ENCODE assay signal across 1 cellular context in the genomic region with DNA sequence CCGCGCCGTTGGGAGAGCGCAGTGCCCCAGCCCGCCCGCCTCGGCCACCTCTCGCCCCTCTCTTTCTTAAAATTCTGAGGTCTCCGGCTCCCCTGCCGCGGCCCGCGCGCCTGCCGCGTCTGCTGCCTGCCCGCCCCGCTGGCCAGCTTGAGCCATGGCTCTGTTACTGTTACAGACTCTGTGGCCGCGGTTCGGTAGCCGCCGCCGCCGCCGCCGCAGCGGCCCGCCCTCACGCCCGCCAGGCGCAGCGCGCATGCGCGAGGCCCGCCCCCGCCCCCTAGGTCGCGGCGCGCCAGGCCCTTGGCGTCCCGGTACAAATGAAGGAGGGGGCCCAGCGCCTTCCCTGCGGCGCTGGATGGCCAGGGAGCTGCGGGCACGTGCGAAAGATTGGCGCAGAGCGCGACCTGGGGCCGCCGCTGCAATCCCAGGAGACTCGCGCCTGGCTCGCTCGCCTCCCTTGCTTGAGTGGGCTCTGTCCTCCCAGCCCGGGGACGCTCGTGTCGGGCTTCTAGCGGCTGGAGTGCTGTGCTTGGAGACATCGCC.
TF ChIP-seq lines count a peak whose summit lies in the region.

A gene (minus strand): TSS at position 171 of the 543 bp plus-strand sequence. CDS start 452 bp downstream, outside the sequence.

TF ChIP-seq in GM12878, 131 proteins besides CTCF, POLR2A, EP300 and RAD21 (continued from another document):
- TF ChIP-seq IKZF1 (conservative IDR thresholded peaks at IDR 0.05) (peak; percentile 34; the same call in 1 of the 2 replicates), TARDBP (IDR thresholded peaks at IDR 0.05; ENCODE audit: borderline replicate concordance) (no peak), HDAC6 (IDR thresholded peaks at IDR 0.05; ENCODE audit: unreplicated experiment) (no peak), PML (IDR thresholded peaks at IDR 0.05; ENCODE audit: low read length) (no peak), EGR1 (IDR thresholded peaks at IDR 0.05; ENCODE audit: borderline replicate concordance in 1 of 2, low read depth in 2 of 2, low read length in 2 of 2) (peak in 1 of 2 experiments; percentile 84; a peak in 2 of 3 replicates), ZSCAN29 (IDR thresholded peaks at IDR 0.05) (no peak), RFX5 (IDR thresholded peaks at IDR 0.05; ENCODE audit: low read depth, low read length) (no peak), GABPA (IDR thresholded peaks at IDR 0.05; ENCODE audit: low read depth) (no peak), BHLHE40 (IDR thresholded peaks at IDR 0.05; ENCODE audit: borderline replicate concordance in 1 of 2, low read depth in 2 of 2, low read length in 1 of 2) (peak in 1 of 2 experiments; percentile 84; a peak in 2 of 4 replicates), ZBED1 (IDR thresholded peaks at IDR 0.05; ENCODE audit: borderline replicate concordance) (no peak), CREB1 (IDR thresholded peaks at IDR 0.05; ENCODE audit: low read depth) (no peak), FOXK2 (IDR thresholded peaks at IDR 0.05) (no peak), LARP7 (IDR thresholded peaks at IDR 0.05) (0 out of 2 replicates have a peak, but pooled peaks have one; percentile 40)
- TF ChIP-seq, protein P1, sequence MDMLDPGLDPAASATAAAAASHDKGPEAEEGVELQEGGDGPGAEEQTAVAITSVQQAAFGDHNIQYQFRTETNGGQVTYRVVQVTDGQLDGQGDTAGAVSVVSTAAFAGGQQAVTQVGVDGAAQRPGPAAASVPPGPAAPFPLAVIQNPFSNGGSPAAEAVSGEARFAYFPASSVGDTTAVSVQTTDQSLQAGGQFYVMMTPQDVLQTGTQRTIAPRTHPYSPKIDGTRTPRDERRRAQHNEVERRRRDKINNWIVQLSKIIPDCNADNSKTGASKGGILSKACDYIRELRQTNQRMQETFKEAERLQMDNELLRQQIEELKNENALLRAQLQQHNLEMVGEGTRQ (IDR thresholded peaks at IDR 0.05; ENCODE audit: borderline replicate concordance, low read depth, low read length): no peak
- TF ChIP-seq, protein P2, sequence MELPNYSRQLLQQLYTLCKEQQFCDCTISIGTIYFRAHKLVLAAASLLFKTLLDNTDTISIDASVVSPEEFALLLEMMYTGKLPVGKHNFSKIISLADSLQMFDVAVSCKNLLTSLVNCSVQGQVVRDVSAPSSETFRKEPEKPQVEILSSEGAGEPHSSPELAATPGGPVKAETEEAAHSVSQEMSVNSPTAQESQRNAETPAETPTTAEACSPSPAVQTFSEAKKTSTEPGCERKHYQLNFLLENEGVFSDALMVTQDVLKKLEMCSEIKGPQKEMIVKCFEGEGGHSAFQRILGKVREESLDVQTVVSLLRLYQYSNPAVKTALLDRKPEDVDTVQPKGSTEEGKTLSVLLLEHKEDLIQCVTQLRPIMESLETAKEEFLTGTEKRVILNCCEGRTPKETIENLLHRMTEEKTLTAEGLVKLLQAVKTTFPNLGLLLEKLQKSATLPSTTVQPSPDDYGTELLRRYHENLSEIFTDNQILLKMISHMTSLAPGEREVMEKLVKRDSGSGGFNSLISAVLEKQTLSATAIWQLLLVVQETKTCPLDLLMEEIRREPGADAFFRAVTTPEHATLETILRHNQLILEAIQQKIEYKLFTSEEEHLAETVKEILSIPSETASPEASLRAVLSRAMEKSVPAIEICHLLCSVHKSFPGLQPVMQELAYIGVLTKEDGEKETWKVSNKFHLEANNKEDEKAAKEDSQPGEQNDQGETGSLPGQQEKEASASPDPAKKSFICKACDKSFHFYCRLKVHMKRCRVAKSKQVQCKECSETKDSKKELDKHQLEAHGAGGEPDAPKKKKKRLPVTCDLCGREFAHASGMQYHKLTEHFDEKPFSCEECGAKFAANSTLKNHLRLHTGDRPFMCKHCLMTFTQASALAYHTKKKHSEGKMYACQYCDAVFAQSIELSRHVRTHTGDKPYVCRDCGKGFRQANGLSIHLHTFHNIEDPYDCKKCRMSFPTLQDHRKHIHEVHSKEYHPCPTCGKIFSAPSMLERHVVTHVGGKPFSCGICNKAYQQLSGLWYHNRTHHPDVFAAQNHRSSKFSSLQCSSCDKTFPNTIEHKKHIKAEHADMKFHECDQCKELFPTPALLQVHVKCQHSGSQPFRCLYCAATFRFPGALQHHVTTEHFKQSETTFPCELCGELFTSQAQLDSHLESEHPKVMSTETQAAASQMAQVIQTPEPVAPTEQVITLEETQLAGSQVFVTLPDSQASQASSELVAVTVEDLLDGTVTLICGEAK (IDR thresholded peaks at IDR 0.05; ENCODE audit: borderline replicate concordance): no peak
- TF ChIP-seq, protein P3, sequence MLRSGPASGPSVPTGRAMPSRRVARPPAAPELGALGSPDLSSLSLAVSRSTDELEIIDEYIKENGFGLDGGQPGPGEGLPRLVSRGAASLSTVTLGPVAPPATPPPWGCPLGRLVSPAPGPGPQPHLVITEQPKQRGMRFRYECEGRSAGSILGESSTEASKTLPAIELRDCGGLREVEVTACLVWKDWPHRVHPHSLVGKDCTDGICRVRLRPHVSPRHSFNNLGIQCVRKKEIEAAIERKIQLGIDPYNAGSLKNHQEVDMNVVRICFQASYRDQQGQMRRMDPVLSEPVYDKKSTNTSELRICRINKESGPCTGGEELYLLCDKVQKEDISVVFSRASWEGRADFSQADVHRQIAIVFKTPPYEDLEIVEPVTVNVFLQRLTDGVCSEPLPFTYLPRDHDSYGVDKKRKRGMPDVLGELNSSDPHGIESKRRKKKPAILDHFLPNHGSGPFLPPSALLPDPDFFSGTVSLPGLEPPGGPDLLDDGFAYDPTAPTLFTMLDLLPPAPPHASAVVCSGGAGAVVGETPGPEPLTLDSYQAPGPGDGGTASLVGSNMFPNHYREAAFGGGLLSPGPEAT (IDR thresholded peaks at IDR 0.05; ENCODE audit: low read depth): no peak
